ENCODE assay signal across 9 cellular contexts in genomic region chr3:141686477-141687280, GRCh38. TPM values are rescaled to one million over a fixed set of nuclear protein-coding genes. Genes with fewer than 3 reads are reported as not detected.
DNase-seq lines count a peak whose midpoint lies in the region; ATAC-seq lines count a peak whose summit lies in the region.
"Had no signal": no experiment of that assay in that cellular context is flagged by ENCODE, and none has a peak within 500 bp of the region (broad histone marks: within the 10 kb centered on the region; RNA-seq: fewer than 3 reads in every experiment).

No MANE protein-coding gene starts in this region.

- DNase-seq in Karpas-422: no peak
- no peak for DNase-seq in activated CD8-positive, alpha-beta T cell treated with anti-CD3 and anti-CD28 coated beads, Interleukin-2, amount 10 ng/mL, durations not matched to agents 7 days and 5 days
- DNase-seq in glomerular visceral epithelial cell (ENCODE audit: extremely low spot score): peak; percentile 23
- DNase-seq in stimulated activated CD4-positive, alpha-beta T cell treated with anti-CD3 and anti-CD28 coated beads, Interleukin-4, amount 100 ng/mL, for 1 hour: no peak
- DNase-seq in GF-D8 (lab: John Stamatoyannopoulos, UW): no peak

- H4K20me1 ChIP-seq in BLaER1 treated with 17β-estradiol and CSF1 and Interleukin-3, amounts not matched to agents 10 nM and 100 nM: no peaks in the 10 kb centered on the region
- no peaks in the 10 kb centered on the region for H4K20me1 ChIP-seq in Karpas-422 (ENCODE audit: insufficient read depth, low read depth, low read length)

- peak overlapping the region in 6 of 11 experiments; percentile 16 to 26 (median 22); a peak in 6 of 22 replicates for H3K27ac ChIP-seq in BLaER1 treated with 17β-estradiol and CSF1 and Interleukin-3, amounts not matched to agents 10 nM and 100 nM
- H3K27ac ChIP-seq in Karpas-422 (ENCODE audit: low read length): no peak overlapping the region
- H3K27ac ChIP-seq in rectal smooth muscle tissue (ENCODE audit: low read depth, low read length): peak overlapping the region; percentile 46

- no peaks in the 10 kb centered on the region for H3K9me2 ChIP-seq in Karpas-422 (replicated peaks; ENCODE audit: insufficient read depth, low read length)

- ATAC-seq in activated CD8-positive, alpha-beta T cell treated with anti-CD3 and anti-CD28 coated beads, Interleukin-2, amount 10 ng/mL, durations not matched to agents 7 days and 5 days: peak; percentile 75
- no peak for ATAC-seq in GM21619 (IDR thresholded peaks at IDR 0.05; ENCODE audit: unreplicated experiment)
- ATAC-seq: HCT116 had no signal

- POLR2A ChIA-PET in activated CD8-positive, alpha-beta T cell treated with anti-CD3 and anti-CD28 coated beads, Interleukin-2, amount 10 ng/mL, durations not matched to agents 7 days and 5 days (lab: Charles Lee): no interaction called here

- H3K9me3 ChIP-seq in BLaER1 treated with 17β-estradiol and CSF1 and Interleukin-3, amounts not matched to agents 10 nM and 100 nM (replicated peaks in 1 of 11): peaks cover 0 to 23% (median 4%) of the 10 kb centered on the region in 11 experiments; a peak in 9 of 22 replicates
- no peaks in the 10 kb centered on the region for H3K9me3 ChIP-seq in Karpas-422 (ENCODE audit: low read length)

- H3K79me2 ChIP-seq in Karpas-422 (ENCODE audit: low read length): no peaks in the 10 kb centered on the region

- peak overlapping the region in 2 of 10 experiments; percentile 20 to 31; a peak in 2 of 20 replicates for H3K4me3 ChIP-seq in BLaER1 treated with 17β-estradiol and CSF1 and Interleukin-3, amounts not matched to agents 10 nM and 100 nM
- peak overlapping the region; percentile 45; the same call in 1 of the 2 replicates for H3K4me3 ChIP-seq in Karpas-422 (ENCODE audit: low read length)
- H3K4me3 ChIP-seq in rectal smooth muscle tissue (ENCODE audit: low read length): peak overlapping the region; percentile 59

- peak overlapping the region; percentile 13 to 88 (median 54); a peak in 18 of 22 replicates for H3K4me2 ChIP-seq in BLaER1 treated with 17β-estradiol and CSF1 and Interleukin-3, amounts not matched to agents 10 nM and 100 nM
- peak overlapping the region; percentile 45 for H3K4me2 ChIP-seq in Karpas-422 (ENCODE audit: low read depth, low read length, poor library complexity, severe bottlenecking)

- no peaks in the 10 kb centered on the region for H3K36me3 Mint-ChIP-seq in activated CD8-positive, alpha-beta T cell treated with anti-CD3 and anti-CD28 coated beads, Interleukin-2, amount 10 ng/mL, durations not matched to agents 7 days and 5 days (ENCODE audit: low read depth)

- H3K4me3 Mint-ChIP-seq in activated CD8-positive, alpha-beta T cell treated with anti-CD3 and anti-CD28 coated beads, Interleukin-2, amount 10 ng/mL, durations not matched to agents 7 days and 5 days: peak overlapping the region; percentile 68

- no peaks in the 10 kb centered on the region for H3K36me3 ChIP-seq in BLaER1 treated with 17β-estradiol and CSF1 and Interleukin-3, amounts not matched to agents 10 nM and 100 nM
- H3K36me3 ChIP-seq in Karpas-422 (ENCODE audit: insufficient read depth, low read length): no peaks in the 10 kb centered on the region
- H3K36me3 ChIP-seq in rectal smooth muscle tissue (ENCODE audit: control insufficient read depth, insufficient read depth, low read length): no peaks in the 10 kb centered on the region

- H3K9ac ChIP-seq in BLaER1 treated with 17β-estradiol and CSF1 and Interleukin-3, amounts not matched to agents 10 nM and 100 nM: peak overlapping the region in 2 of 11 experiments; percentile 7 to 19; a peak in 1 of 22 replicates
- peak overlapping the region; percentile 30; the same call in 1 of the 2 replicates for H3K9ac ChIP-seq in Karpas-422 (ENCODE audit: low read length)
- H3K9ac ChIP-seq in rectal smooth muscle tissue (ENCODE audit: low read length): no peak overlapping the region

- CTCF ChIA-PET in activated CD8-positive, alpha-beta T cell treated with anti-CD3 and anti-CD28 coated beads, Interleukin-2, amount 10 ng/mL, durations not matched to agents 7 days and 5 days (lab: Charles Lee): interaction anchor here (2.0 kb wide), 1 partner anchor 42 kb away, joined by 5 read pairs; no protein-coding TSS in a partner anchor

- no peaks in the 10 kb centered on the region for H3K27me3 ChIP-seq in BLaER1 treated with 17β-estradiol and CSF1 and Interleukin-3, amounts not matched to agents 10 nM and 100 nM
- H3K27me3 ChIP-seq in Karpas-422 (ENCODE audit: low read length) (no peaks in the 10 kb centered on the region), rectal smooth muscle tissue (ENCODE audit: control insufficient read depth, insufficient read depth, low read length) (no peaks in the 10 kb centered on the region)

- peak overlapping the region; percentile 43; the same call in 1 of the 2 replicates for H2AFZ ChIP-seq in Karpas-422 (ENCODE audit: low read length)

- peaks cover 4 to 50% (median 29%) of the 10 kb centered on the region in 10 experiments for H3K4me1 ChIP-seq in BLaER1 treated with 17β-estradiol and CSF1 and Interleukin-3, amounts not matched to agents 10 nM and 100 nM
- H3K4me1 ChIP-seq in Karpas-422 (ENCODE audit: low read length) (peaks cover 6% of the 10 kb centered on the region), rectal smooth muscle tissue (ENCODE audit: control insufficient read depth, insufficient read depth, low read length) (no peaks in the 10 kb centered on the region)

- H3K27ac Mint-ChIP-seq in activated CD8-positive, alpha-beta T cell treated with anti-CD3 and anti-CD28 coated beads, Interleukin-2, amount 10 ng/mL, durations not matched to agents 7 days and 5 days: peak overlapping the region; percentile 80

- H3K27me3 Mint-ChIP-seq in activated CD8-positive, alpha-beta T cell treated with anti-CD3 and anti-CD28 coated beads, Interleukin-2, amount 10 ng/mL, durations not matched to agents 7 days and 5 days (ENCODE audit: low read depth): no peaks in the 10 kb centered on the region

- H3K4me1 Mint-ChIP-seq in activated CD8-positive, alpha-beta T cell treated with anti-CD3 and anti-CD28 coated beads, Interleukin-2, amount 10 ng/mL, durations not matched to agents 7 days and 5 days (ENCODE audit: low read depth): peaks cover 15% of the 10 kb centered on the region

- H3K9me3 Mint-ChIP-seq in activated CD8-positive, alpha-beta T cell treated with anti-CD3 and anti-CD28 coated beads, Interleukin-2, amount 10 ng/mL, durations not matched to agents 7 days and 5 days (ENCODE audit: insufficient read depth): no peaks in the 10 kb centered on the region

RNA-seq across cellular contexts. Expression of gene RNF7, which starts 51.4 kb away (rescaled TPM):
- 38.5 and 63.9 TPM in 2 replicates for total RNA-seq in Karpas-422 (2014; rRNA removed; shearing (Covaris generic); ENCODE audit: low replicate concordance)
- 10 to 100 TPM; 58.5 to 61.2 TPM for total RNA-seq in activated CD8-positive, alpha-beta T cell treated with anti-CD3 and anti-CD28 coated beads, Interleukin-2, amount 10 ng/mL, durations not matched to agents 7 days and 5 days
